In the genomic region with DNA sequence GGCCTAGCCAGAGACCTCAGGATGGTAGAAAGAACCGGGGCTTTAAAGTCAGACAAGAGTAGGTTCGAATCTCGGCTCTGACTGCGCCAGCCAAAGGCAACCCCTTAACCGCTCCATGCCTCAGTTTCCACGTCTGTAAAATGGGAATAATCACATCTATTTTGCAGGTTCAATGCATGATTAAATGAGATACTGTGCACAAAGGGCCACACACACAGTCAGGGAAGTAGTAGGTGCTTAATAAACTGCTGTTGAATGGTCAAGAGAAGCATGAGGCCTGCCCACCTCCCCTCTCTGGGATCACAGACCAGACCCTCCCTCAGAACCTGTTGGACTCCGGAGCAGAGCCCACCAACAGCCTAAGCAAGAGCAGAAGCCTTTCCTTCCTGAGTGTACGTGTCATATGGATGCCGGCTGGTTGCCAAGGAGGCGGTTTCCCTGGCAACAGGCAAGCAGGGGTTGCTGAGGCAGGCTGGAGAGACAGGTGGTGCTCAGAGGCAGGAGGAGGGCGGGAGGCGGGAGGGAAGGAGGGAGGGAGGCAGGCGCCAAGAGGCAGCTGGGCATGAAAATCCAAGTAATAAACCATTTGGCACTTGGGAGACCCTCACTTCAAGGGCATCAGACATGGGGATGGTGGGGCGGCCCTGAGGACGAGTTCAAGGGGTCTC, we compare ENCODE assay signal across 9 cellular contexts. TPM values are rescaled to one million over a fixed set of nuclear protein-coding genes. Genes with fewer than 3 reads are reported as not detected.
DNase-seq lines count a peak whose midpoint lies in the region; FAIRE-seq and TF ChIP-seq lines count a peak whose summit lies in the region.
"Had no signal": no experiment of that assay in that cellular context is flagged by ENCODE, and none has a peak within 500 bp of the region (broad histone marks: within the 10 kb centered on the region; RNA-seq: fewer than 3 reads in every experiment).

No MANE protein-coding gene starts in this region.

- no peak overlapping the region for H3K56ac ChIP-seq in H1 (replicated peaks; ENCODE audit: insufficient read length, low read depth, low read length)

- H4K20me1 ChIP-seq in BLaER1 (no peaks in the 10 kb centered on the region), H1 (replicated peaks in 1 of 2; ENCODE audit: control insufficient read depth in 1 of 2, insufficient read depth in 2 of 2, low read length in 2 of 2) (no peaks in the 10 kb centered on the region)

- H4K5ac ChIP-seq in H1 (ENCODE audit: insufficient read length, low read depth, low read length), result no peak overlapping the region

- H3K4me1 ChIP-seq in BLaER1 (peaks cover 42% of the 10 kb centered on the region), H1 (replicated peaks in 1 of 4; ENCODE audit: control insufficient read depth in 3 of 4, insufficient read depth in 4 of 4, low read length in 3 of 4) (peaks cover 0 to 7% (median 5%) of the 10 kb centered on the region in 4 experiments; a peak in 3 of 7 replicates), tibial artery (no peaks in the 10 kb centered on the region)

- FAIRE-seq in H1 (lab: Jason Lieb, UNC), result no peak

- peak overlapping the region; percentile 32; the same call in 1 of the 2 replicates for H3K4me2 ChIP-seq in BLaER1
- H3K4me2 ChIP-seq in H1 (ENCODE audit: insufficient read depth in 1 of 2, low read depth in 2 of 2, low read length in 2 of 2), result no peak overlapping the region

- no peak overlapping the region for H2BK15ac ChIP-seq in H1 (ENCODE audit: low read length)

- 76% methylated on average over 10 of the region's 15 CpGs; no CpG with 5 or more reads in 1 of the 2 experiments for WGBS in H1 (ENCODE audit: extremely low coverage in 1 of 2, insufficient coverage in 1 of 2, insufficient read length in 1 of 2, insufficient replicate concordance in 2 of 2, low coverage in 1 of 2, low lambda C conversion rate in 2 of 2, missing lambda C conversion rate in 1 of 2), 2 experiments

- H3K4me3 ChIP-seq in BLaER1 (no peak overlapping the region), H1 (ENCODE audit: extremely low read depth in 1 of 4, insufficient read depth in 2 of 4, low read depth in 3 of 4, low read length in 4 of 4) (no peak overlapping the region), tibial artery (no peak overlapping the region)

- H4K8ac ChIP-seq in H1 (ENCODE audit: extremely low read depth, insufficient read depth, low read length), result no peak overlapping the region

- no peak for TF ChIP-seq POLR2A in H1 (IDR thresholded peaks at IDR 0.05; ENCODE audit: control extremely low read depth in 1 of 2, low read depth in 2 of 2, low read length in 2 of 2)

- H3K36me3 ChIP-seq in BLaER1, result no peaks in the 10 kb centered on the region
- H3K36me3 ChIP-seq in H1 (ENCODE audit: control insufficient read depth in 2 of 4, insufficient read depth in 4 of 4, low read length in 3 of 4), result no peaks in the 10 kb centered on the region
- no peaks in the 10 kb centered on the region for H3K36me3 ChIP-seq in tibial artery

- TF ChIP-seq RAD21 in H1 (IDR thresholded peaks at IDR 0.05 in 1 of 2, conservative IDR thresholded peaks at IDR 0.05 in 1 of 2; ENCODE audit: low read depth in 2 of 2, low read length in 2 of 2), result no peak

- H3K9me3 ChIP-seq in BLaER1, result no peaks in the 10 kb centered on the region
- H3K9me3 ChIP-seq in H1 (ENCODE audit: insufficient read depth in 2 of 2, low read depth in 1 of 2, low read length in 1 of 2), result no peaks in the 10 kb centered on the region
- no peaks in the 10 kb centered on the region for H3K9me3 ChIP-seq in tibial artery

- POLR2A ChIA-PET in H1 (lab: Charles Lee; ENCODE audit: partially characterized antibody), result no interaction called here

- no peaks in the 10 kb centered on the region for H3K79me2 ChIP-seq in H1 (ENCODE audit: control insufficient read depth in 1 of 2, insufficient read depth in 2 of 2, low read length in 2 of 2)

- H3K79me1 ChIP-seq in H1 (ENCODE audit: low read depth, low read length), result no peaks in the 10 kb centered on the region

- H3K23ac ChIP-seq in H1 (ENCODE audit: insufficient read length), result no peak overlapping the region

- H2BK120ac ChIP-seq in H1 (replicated peaks; ENCODE audit: low read depth, low read length), result no peak overlapping the region

- CTCF ChIA-PET in H1 (lab: Charles Lee; ENCODE audit: partially characterized antibody), result interaction anchor here (0.6 to 1.2 kb wide), 5 partner anchors 9 to 28 kb away, joined by 3 to 5 read pairs (median 4); no protein-coding TSS in a partner anchor

- H2AFZ ChIP-seq in H1 (ENCODE audit: low read length), result no peak overlapping the region

- no peak overlapping the region for H3K18ac ChIP-seq in H1 (ENCODE audit: extremely low read depth, low read length)

- H3K9ac ChIP-seq in BLaER1 (no peak overlapping the region), H1 (replicated peaks in 1 of 4; ENCODE audit: extremely low read depth in 1 of 4, low read depth in 3 of 4, low read length in 3 of 4) (no peak overlapping the region)

- no peak overlapping the region for H2BK12ac ChIP-seq in H1 (ENCODE audit: low read depth, low read length)

- H3K4ac ChIP-seq in H1 (replicated peaks; ENCODE audit: insufficient read length, low read depth, low read length), result no peak overlapping the region

- intact Hi-C loops in tibial artery (cut with DNase I; ENCODE audit: low total_unique reads), result no loop called here

- TF ChIP-seq CTCF in H1 (IDR thresholded peaks at IDR 0.05; ENCODE audit: control extremely low read depth in 1 of 3, insufficient read depth in 1 of 3, low read depth in 1 of 3, low read length in 3 of 3), result no peak
- TF ChIP-seq CTCF in tibial artery (IDR thresholded peaks at IDR 0.05), result no peak

- H3K23me2 ChIP-seq in H1 (ENCODE audit: low read depth, low read length), result no peaks in the 10 kb centered on the region

- DNase-seq in NAMALWA (ENCODE audit: low spot score) (peak; percentile 44), NCI-H526 treated with DMSO at 0.1 percent for 48 hours (lab: John Stamatoyannopoulos, UW) (peak; percentile 69), H1 (ENCODE audit: low read depth in 1 of 2, low spot score in 2 of 2) (no peak), GOT3 (lab: John Stamatoyannopoulos, UW) (no peak), tibial artery (no peak), HCEC 1CT (no peak)
- no peak for DNase-seq in activated CD4-positive, alpha-beta T cell treated with anti-CD3 and anti-CD28 coated beads for 1 hour

- H2BK5ac ChIP-seq in H1 (ENCODE audit: low read depth, low read length), result no peak overlapping the region

- no peak overlapping the region; the same call in 1 of the 2 replicates for H3K27ac ChIP-seq in BLaER1
- no peak overlapping the region for H3K27ac ChIP-seq in H1 (ENCODE audit: low read depth, low read length)
- H3K27ac ChIP-seq in tibial artery, result no peak overlapping the region

- no peak overlapping the region for H3K14ac ChIP-seq in H1 (ENCODE audit: insufficient read length)

- H3K27me3 ChIP-seq in BLaER1 (no peaks in the 10 kb centered on the region), H1 (replicated peaks in 1 of 4; ENCODE audit: control insufficient read depth in 3 of 4, extremely low read depth in 1 of 4, insufficient read depth in 3 of 4, low read length in 3 of 4) (peaks cover 0 to 5% (median 2%) of the 10 kb centered on the region in 4 experiments; a peak in 3 of 7 replicates), tibial artery (peaks cover 0 to 13% of the 10 kb centered on the region in 2 donors)

- H2BK20ac ChIP-seq in H1 (ENCODE audit: low read length), result no peak overlapping the region

- TF ChIP-seq EP300 in H1 (IDR thresholded peaks at IDR 0.05; ENCODE audit: borderline replicate concordance in 1 of 2, low read depth in 2 of 2, low read length in 2 of 2), result no peak

- no peak overlapping the region for H2AK5ac ChIP-seq in H1 (ENCODE audit: low read depth, low read length)

- no peak overlapping the region for H4K91ac ChIP-seq in H1 (replicated peaks; ENCODE audit: insufficient read length, low read length)

TF ChIP-seq in H1, 55 proteins besides CTCF, POLR2A, EP300 and RAD21:
- TF ChIP-seq, protein P1, sequence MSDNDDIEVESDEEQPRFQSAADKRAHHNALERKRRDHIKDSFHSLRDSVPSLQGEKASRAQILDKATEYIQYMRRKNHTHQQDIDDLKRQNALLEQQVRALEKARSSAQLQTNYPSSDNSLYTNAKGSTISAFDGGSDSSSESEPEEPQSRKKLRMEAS (IDR thresholded peaks at IDR 0.05), result 0 out of 2 replicates have a peak, but pooled peaks have one; percentile 12
- TF ChIP-seq SP4 (IDR thresholded peaks at IDR 0.05; ENCODE audit: low read length), result no peak
- TF ChIP-seq SIN3A (conservative IDR thresholded peaks at IDR 0.05 in 1 of 2, IDR thresholded peaks at IDR 0.05 in 1 of 2; ENCODE audit: low read depth in 1 of 2, low read length in 2 of 2), result 0 out of 4 replicates have a peak, but pooled peaks of 1 of the 2 experiments have one; percentile 39

RNA-seq across cellular contexts. Expression of a gene that starts 43.9 kb away (rescaled TPM):
- total RNA-seq in H1 (2021; fragmentation: NEBNext Ultra II Directional; extraction: Animal tissue kit (Norgen Biotek cat#: 25700)), result 0.61 and 0.73 TPM in 2 replicates
- polyA plus RNA-seq in H1 (2011; rRNA removed), result 0.50 and 0.62 TPM in 2 replicates
- 0.37 TPM for polyA plus RNA-seq in H1 (2011; cell fraction: cytosol; rRNA removed)
- polyA plus RNA-seq in H1 (2011; cell fraction: nucleus; rRNA removed), result 0.54 TPM
- polyA plus RNA-seq in H1 (2012, experiment 1 of 2), result 0.80 to 1.1 TPM (median 0.92 TPM) in 4 replicates
- polyA plus RNA-seq in H1 (2012, experiment 2 of 2), result 0.64 TPM
- polyA plus RNA-seq in H1 (2013, experiment 1 of 2), result 0.26 TPM
- 0.35 TPM for polyA plus RNA-seq in H1 (2013, experiment 2 of 2)
- 0.54 and 0.59 TPM in 2 replicates for polyA minus RNA-seq in H1 (2011; rRNA and poly(A)+ RNA removed)
- 0.51 TPM for polyA minus RNA-seq in H1 (2011; cell fraction: cytosol; rRNA and poly(A)+ RNA removed)
- 0.50 TPM for polyA minus RNA-seq in H1 (2011; cell fraction: nucleus; rRNA and poly(A)+ RNA removed)
- polyA plus RNA-seq: fibroblast of lung had no signal

Comparison
In these comparisons a context has a peak if more than half of its experiments do, and no peak if none do; other contexts are left out.
1. DNase-seq: peak in NAMALWA (single experiment) and NCI-H526 treated with DMSO at 0.1 percent for 48 hours (single experiment); none in H1 (0 of 2), GOT3 (single experiment), tibial artery (0 of 2), HCEC 1CT (single experiment) and activated CD4-positive, alpha-beta T cell treated with anti-CD3 and anti-CD28 coated beads for 1 hour (single experiment).